Comparison of ENCODE assay signal across 10 cellular contexts in the genomic region with DNA sequence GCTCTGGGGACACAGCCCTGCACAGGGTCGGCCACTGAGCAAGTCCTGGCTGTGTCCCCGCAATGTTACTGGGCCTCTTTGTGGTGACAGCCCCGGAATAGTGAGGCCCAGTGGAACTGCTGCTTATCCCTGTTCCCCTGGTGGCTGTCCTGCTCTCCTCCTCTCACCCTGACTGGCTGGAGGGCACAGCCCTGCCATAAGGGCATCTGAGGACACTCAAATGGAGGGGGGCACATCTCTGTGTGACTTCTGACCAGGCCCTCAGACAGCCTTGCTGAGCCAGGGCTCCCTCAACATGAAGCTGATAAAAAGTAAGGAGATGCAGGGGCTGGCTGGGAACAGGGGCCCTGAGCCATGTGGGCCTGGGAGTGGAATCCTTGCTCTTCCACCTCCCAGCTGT.
"Had no signal": no experiment of that assay in that cellular context is flagged by ENCODE, and none has a peak within 500 bp of the region (broad histone marks: within the 10 kb centered on the region; RNA-seq: fewer than 3 reads in every experiment).

No MANE protein-coding gene starts in this region.

- H3K4me3 ChIP-seq: GM23248, HAP-1, K562 had no signal

- H3K9me3 ChIP-seq: HAP-1 had no signal

- ATAC-seq: HCT116, K562 had no signal

- FAIRE-seq: K562 had no signal

- H3K4me1 ChIP-seq: HAP-1 had no signal

- H2AFZ ChIP-seq: GM23248 had no signal

- H3K36me3 ChIP-seq: HAP-1 had no signal

- H3K27ac ChIP-seq: GM23248, HL-60 had no signal

- DNase-seq: GM23248, GOT3, H7, HFFc6, IMR-90, KG1 had no signal

- H3K9ac ChIP-seq: GM23248 had no signal
